Comparison of ENCODE assay signal across 1 cellular context in the genomic region with DNA sequence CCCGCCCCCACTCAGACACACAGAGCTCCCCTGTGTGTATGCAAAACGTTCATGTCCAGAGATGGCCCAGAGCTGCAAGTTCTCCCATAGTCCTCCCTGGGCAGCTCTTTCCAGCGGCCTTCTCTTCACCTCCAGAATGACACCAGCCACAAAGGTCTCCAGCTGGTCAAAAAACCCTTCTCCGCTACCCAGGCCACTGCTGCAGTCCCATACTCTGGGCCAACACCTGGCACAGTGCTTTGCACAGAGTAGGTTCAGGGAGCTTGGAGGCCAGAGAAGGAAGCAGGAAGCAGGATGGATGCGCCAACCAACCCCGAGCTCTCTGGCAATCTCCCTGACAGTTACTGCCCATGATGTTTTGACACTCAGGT.
TF ChIP-seq lines count a peak whose summit lies in the region.

No MANE protein-coding gene starts in this region.

TF ChIP-seq in A549, 52 proteins besides CTCF, POLR2A, EP300 and RAD21 (continued from another document):
- no peak for TF ChIP-seq REST (IDR thresholded peaks at IDR 0.05)
TF ChIP-seq in A549: peak in this region for 0.
